Comparison of ENCODE assay signal across 1 cellular context in genomic region chr12:102883204-102883799, GRCh38.
TF ChIP-seq lines count a peak whose summit lies in the region.

No MANE protein-coding gene starts in this region.

TF ChIP-seq in HepG2, 621 proteins besides CTCF, POLR2A, EP300 and RAD21 (continued from another document and continues in another):
- TF ChIP-seq ZNF18 (CRISPR knock-in tag; IDR thresholded peaks at IDR 0.05; ENCODE audit: insufficient replicate concordance): no peak
- TF ChIP-seq SNAPC4 (CRISPR knock-in tag; IDR thresholded peaks at IDR 0.05): no peak
- TF ChIP-seq NR3C1 (CRISPR knock-in tag; IDR thresholded peaks at IDR 0.05): no peak
- TF ChIP-seq PCBP1 (IDR thresholded peaks at IDR 0.05; ENCODE audit: borderline replicate concordance, low read depth, low read length): no peak
- no peak for TF ChIP-seq KDM6A (CRISPR knock-in tag; IDR thresholded peaks at IDR 0.05; ENCODE audit: low read depth)
- TF ChIP-seq KDM1A (CRISPR knock-in tag; IDR thresholded peaks at IDR 0.05): no peak
- TF ChIP-seq HNRNPL (IDR thresholded peaks at IDR 0.05; ENCODE audit: low read depth, low read length): no peak
- no peak for TF ChIP-seq ZNF850 (CRISPR knock-in tag; conservative IDR thresholded peaks at IDR 0.05)
- TF ChIP-seq RCOR2 (CRISPR knock-in tag; IDR thresholded peaks at IDR 0.05): no peak
- no peak for TF ChIP-seq MTA1 (CRISPR knock-in tag; IDR thresholded peaks at IDR 0.05; ENCODE audit: borderline replicate concordance)
- TF ChIP-seq MED8 (CRISPR knock-in tag; IDR thresholded peaks at IDR 0.05; ENCODE audit: insufficient replicate concordance): no peak
- no peak for TF ChIP-seq ZSCAN5A (CRISPR knock-in tag; IDR thresholded peaks at IDR 0.05; ENCODE audit: borderline replicate concordance)
- no peak for TF ChIP-seq ZBTB2 (CRISPR knock-in tag; IDR thresholded peaks at IDR 0.05; ENCODE audit: low read depth)
- no peak for TF ChIP-seq ZNF275 (CRISPR knock-in tag; IDR thresholded peaks at IDR 0.05; ENCODE audit: borderline replicate concordance)
- TF ChIP-seq CENPX (CRISPR knock-in tag; IDR thresholded peaks at IDR 0.05): no peak
- TF ChIP-seq SMAD1 (CRISPR knock-in tag; IDR thresholded peaks at IDR 0.05; ENCODE audit: borderline replicate concordance, low read depth): no peak
- TF ChIP-seq MED13 (CRISPR knock-in tag; IDR thresholded peaks at IDR 0.05): no peak
- no peak for TF ChIP-seq KMT2A (CRISPR knock-in tag; IDR thresholded peaks at IDR 0.05)
- TF ChIP-seq TOPORS (CRISPR knock-in tag; IDR thresholded peaks at IDR 0.05): no peak
- TF ChIP-seq ZNF784 (CRISPR knock-in tag; IDR thresholded peaks at IDR 0.05; ENCODE audit: borderline replicate concordance): no peak
- TF ChIP-seq ZNF329 (CRISPR knock-in tag; IDR thresholded peaks at IDR 0.05; ENCODE audit: low read depth): no peak
- peak; percentile 85 for TF ChIP-seq XRCC5 (optimal IDR thresholded peaks at IDR 0.05; ENCODE audit: low read length)
- no peak for TF ChIP-seq ARID4A (CRISPR knock-in tag; IDR thresholded peaks at IDR 0.05; ENCODE audit: borderline replicate concordance)
- TF ChIP-seq PBX3 (CRISPR knock-in tag; IDR thresholded peaks at IDR 0.05; ENCODE audit: borderline replicate concordance): no peak
- TF ChIP-seq ZFYVE20 (CRISPR knock-in tag; IDR thresholded peaks at IDR 0.05; ENCODE audit: borderline replicate concordance, low read depth): no peak
- 0 out of 2 replicates have a peak, but pooled peaks have one; percentile 35 for TF ChIP-seq ESRRA (CRISPR knock-in tag; IDR thresholded peaks at IDR 0.05; ENCODE audit: low read depth)
- no peak for TF ChIP-seq SCMH1 (CRISPR knock-in tag; IDR thresholded peaks at IDR 0.05; ENCODE audit: borderline replicate concordance)
- no peak for TF ChIP-seq TFDP1 (CRISPR knock-in tag; IDR thresholded peaks at IDR 0.05; ENCODE audit: borderline replicate concordance)
- no peak for TF ChIP-seq RBFOX2 (IDR thresholded peaks at IDR 0.05; ENCODE audit: low read depth, low read length)
- peak; percentile 65; the same call in 1 of the 2 replicates for TF ChIP-seq IKZF5 (CRISPR knock-in tag; IDR thresholded peaks at IDR 0.05)
- TF ChIP-seq ONECUT2 (CRISPR knock-in tag; IDR thresholded peaks at IDR 0.05): no peak
- no peak for TF ChIP-seq FOXO1 (CRISPR knock-in tag; IDR thresholded peaks at IDR 0.05)
